26 cellular contexts compared by ENCODE assay signal in the genomic region with DNA sequence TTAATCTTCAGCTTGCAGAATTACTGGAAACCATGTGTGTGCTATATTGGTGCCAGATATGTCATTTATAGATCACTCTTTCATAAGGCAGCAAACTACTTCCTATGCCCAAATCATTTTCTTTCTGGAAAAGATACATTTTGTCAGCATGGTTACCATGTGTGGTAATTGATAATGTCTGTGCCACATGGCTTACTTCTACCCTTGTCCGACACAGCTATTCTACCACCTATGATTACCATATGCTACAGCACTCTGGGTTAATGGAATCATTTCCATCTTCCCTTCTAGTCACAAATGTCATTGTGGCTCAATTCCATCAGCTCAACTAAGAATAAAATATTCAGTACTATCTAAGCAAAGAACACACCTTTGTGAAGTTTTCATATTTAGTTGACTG. TPM values are rescaled to one million over a fixed set of nuclear protein-coding genes. Genes with fewer than 3 reads are reported as not detected.
"Had no signal": no experiment of that assay in that cellular context is flagged by ENCODE, and none has a peak within 500 bp of the region (broad histone marks: within the 10 kb centered on the region; RNA-seq: fewer than 3 reads in every experiment).

No MANE protein-coding gene starts in this region.

- H3K4me1 ChIP-seq: left ventricle myocardium inferior, right atrium auricular region, right lobe of liver, tibial nerve, vagina had no signal

- ATAC-seq: natural killer cell; right lobe of liver; stimulated activated memory B cell treated with anti-CD40 and anti-IgM and Interleukin-4, amounts not matched to agents 10 μg/mL and 1 μg/mL and 100 μg/mL, for 72 hours; stimulated activated naive CD8-positive, alpha-beta T cell treated with anti-CD3 and anti-CD28 coated beads, Interleukin-15, amount 100 ng/mL, for 72 hours had no signal

- H3K27me3 ChIP-seq: ovary, right atrium auricular region, right lobe of liver, tibial nerve, vagina had no signal

- H3K9me3 ChIP-seq: left ventricle myocardium inferior, ovary, right atrium auricular region, right lobe of liver, tibial nerve, vagina had no signal

- H3K27ac ChIP-seq: left ventricle myocardium inferior, ovary, right atrium auricular region, right lobe of liver, tibial nerve, vagina had no signal

- DNase-seq: hypothalamus; immature natural killer cell; kidney; left ventricle myocardium inferior; mesendoderm; naive B cell; natural killer cell; nephron progenitor cell; ovary; right lobe of liver; stimulated activated CD4-positive, alpha-beta T cell treated with anti-CD3 and anti-CD28 coated beads, Interleukin-1b, Interleukin-23, amount 100 ng/mL, for 48 hours; stimulated activated CD4-positive, alpha-beta T cell treated with anti-CD3 and anti-CD28 coated beads, Interleukin-2, amount 100 ng/mL, for 48 hours; stimulated activated CD4-positive, alpha-beta T cell treated with anti-CD3 and anti-CD28 coated beads, Interleukin-4, amount 100 ng/mL, for 4 hours; stimulated activated CD8-positive, alpha-beta memory T cell treated with anti-CD3 and anti-CD28 coated beads, Interleukin-4, amount 100 ng/mL, for 48 hours; stimulated activated naive CD4-positive, alpha-beta T cell treated with Interleukin-2 at 50 U/mL for 16 hours; stimulated activated naive CD8-positive, alpha-beta T cell treated with anti-CD3 and anti-CD28 coated beads, Interleukin-15, amount 100 ng/mL, for 72 hours; substantia nigra had no signal

- H3K4me3 ChIP-seq: left ventricle myocardium inferior, lung, ovary, right atrium auricular region, right lobe of liver, smooth muscle cell, tibial nerve, vagina had no signal

- H3K4me2 ChIP-seq: smooth muscle cell had no signal

- H3K36me3 ChIP-seq: left ventricle myocardium inferior, ovary, right atrium auricular region, right lobe of liver, tibial nerve, vagina had no signal

RNA-seq across cellular contexts. Expression of gene PPM1E, which starts 8.0 kb away (rescaled TPM):
- total RNA-seq: mononuclear cell, natural killer cell, pulmonary artery endothelial cell had no signal
- polyA plus RNA-seq: immature natural killer cell had no signal

RNA-seq across cellular contexts. Expression of gene TEX14, which starts 55.8 kb away (rescaled TPM):
- total RNA-seq: renal cortical epithelial cell, right atrium auricular region, vagina had no signal
- polyA plus RNA-seq: immature natural killer cell, smooth muscle cell had no signal
